ENCODE assay signal across 12 cellular contexts in genomic region chr11:12258451-12258850, GRCh38.
DNase-seq lines count a peak whose midpoint lies in the region; ATAC-seq and TF ChIP-seq lines count a peak whose summit lies in the region.
"Had no signal": no experiment of that assay in that cellular context is flagged by ENCODE, and none has a peak within 500 bp of the region (broad histone marks: within the 10 kb centered on the region; RNA-seq: fewer than 3 reads in every experiment).

No MANE protein-coding gene starts in this region.

- DNase-seq in HFFc6 (peak; percentile 28), adipocyte (ENCODE audit: low read depth) (peak; percentile 40), iris pigment epithelial cell (ENCODE audit: low read depth) (peak; percentile 78), thoracic aorta (ENCODE audit: low spot score) (no peak), AML-193 (lab: John Stamatoyannopoulos, UW) (no peak), NCI-H2081 treated with DMSO at 0.1 percent for 48 hours (lab: John Stamatoyannopoulos, UW) (no peak)
- DNase-seq: activated CD8-positive, alpha-beta memory T cell treated with anti-CD3 and anti-CD28 coated beads, Interleukin-2, amount 50 U/mL, for 48 hours; activated naive CD8-positive, alpha-beta T cell treated with anti-CD3 and anti-CD28 coated beads for 36 hours; MM.1S; nephron progenitor cell had no signal

- H3K9me3 ChIP-seq in adipocyte (ENCODE audit: control insufficient read depth, low read length) (no peaks in the 10 kb centered on the region), thoracic aorta (no peaks in the 10 kb centered on the region)

- no peak for ATAC-seq in thoracic aorta (ENCODE audit: insufficient number of reproducible peaks, low FRiP score, low read depth)
- ATAC-seq in HG02981 (IDR thresholded peaks at IDR 0.05; ENCODE audit: unreplicated experiment), result no peak
- ATAC-seq: left lobe of liver had no signal

- H3K9me3 Mint-ChIP-seq in HFFc6, result no peaks in the 10 kb centered on the region
- H3K9me3 Mint-ChIP-seq: activated naive CD8-positive, alpha-beta T cell treated with anti-CD3 and anti-CD28 coated beads for 36 hours; nephron progenitor cell had no signal

- H3K36me3 Mint-ChIP-seq in HFFc6 (ENCODE audit: low read depth), result peaks cover 50% of the 10 kb centered on the region
- H3K36me3 Mint-ChIP-seq: activated naive CD8-positive, alpha-beta T cell treated with anti-CD3 and anti-CD28 coated beads for 36 hours had no signal

- H3K27ac ChIP-seq in thoracic aorta, result peak overlapping the region; percentile 55

- peaks cover 32% of the 10 kb centered on the region for H3K4me1 Mint-ChIP-seq in HFFc6 (ENCODE audit: low read depth)
- H3K4me1 Mint-ChIP-seq: activated naive CD8-positive, alpha-beta T cell treated with anti-CD3 and anti-CD28 coated beads for 36 hours had no signal

- peaks cover 4% of the 10 kb centered on the region for H3K27me3 Mint-ChIP-seq in HFFc6 (ENCODE audit: insufficient read depth)
- H3K27me3 Mint-ChIP-seq: activated naive CD8-positive, alpha-beta T cell treated with anti-CD3 and anti-CD28 coated beads for 36 hours had no signal

- TF ChIP-seq CTCF in HFFc6 (IDR thresholded peaks at IDR 0.05) (no peak), thoracic aorta (IDR thresholded peaks at IDR 0.05) (no peak)

- H3K36me3 ChIP-seq in adipocyte (ENCODE audit: control insufficient read depth, insufficient read depth, low read length, severe bottlenecking) (peaks cover 21% of the 10 kb centered on the region), thoracic aorta (peaks cover 91% of the 10 kb centered on the region)

- H3K27me3 ChIP-seq in adipocyte (replicated peaks; ENCODE audit: control insufficient read depth, insufficient read depth, low read length) (no peaks in the 10 kb centered on the region), thoracic aorta (replicated peaks; ENCODE audit: insufficient read depth) (no peaks in the 10 kb centered on the region)

- H3K27ac Mint-ChIP-seq in HFFc6, result peak overlapping the region; percentile 74
- H3K27ac Mint-ChIP-seq: activated naive CD8-positive, alpha-beta T cell treated with anti-CD3 and anti-CD28 coated beads for 36 hours; nephron progenitor cell had no signal

- H3K4me3 Mint-ChIP-seq in HFFc6, result no peak overlapping the region
- H3K4me3 Mint-ChIP-seq: activated naive CD8-positive, alpha-beta T cell treated with anti-CD3 and anti-CD28 coated beads for 36 hours; nephron progenitor cell had no signal

- H3K4me1 ChIP-seq in adipocyte (ENCODE audit: control insufficient read depth, insufficient read depth, low read length) (peaks cover 28% of the 10 kb centered on the region), thoracic aorta (ENCODE audit: control insufficient read depth in 1 of 2, low read depth in 2 of 2) (peaks cover 5 to 62% of the 10 kb centered on the region in 2 donors)

- no peak overlapping the region for H3K4me3 ChIP-seq in adipocyte (ENCODE audit: low read length)
- H3K4me3 ChIP-seq in thoracic aorta, result no peak overlapping the region

- H3K9ac ChIP-seq in adipocyte (ENCODE audit: low read length), result peak overlapping the region; percentile 10

Comparison
In these comparisons a context has a peak if more than half of its experiments do, and no peak if none do; other contexts are left out.
1. DNase-seq: peak in HFFc6 (single experiment), adipocyte (single experiment) and iris pigment epithelial cell (single experiment); none in thoracic aorta (single experiment), AML-193 (0 of 2) and NCI-H2081 treated with DMSO at 0.1 percent for 48 hours (single experiment).